ENCODE assay signal across 16 cellular contexts in the genomic region with DNA sequence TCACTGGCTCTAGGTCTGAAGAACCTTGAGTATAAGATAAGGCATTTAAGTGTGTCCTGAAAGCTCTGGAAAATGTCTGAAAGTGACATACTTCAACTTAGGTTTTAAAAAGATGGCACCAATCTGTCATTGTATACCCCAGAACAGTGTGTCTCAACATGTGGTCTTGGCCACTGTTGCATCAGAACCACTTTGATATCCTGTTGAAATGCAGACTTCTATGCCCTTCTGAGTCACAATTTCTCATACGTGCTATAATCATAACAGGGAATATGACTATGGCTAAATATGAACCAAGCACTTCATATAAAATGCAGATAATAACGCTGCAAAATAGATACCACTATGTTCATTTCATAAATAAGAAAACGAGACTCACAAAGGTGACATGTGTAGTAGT.
"Had no signal": no experiment of that assay in that cellular context is flagged by ENCODE, and none has a peak within 500 bp of the region (broad histone marks: within the 10 kb centered on the region; RNA-seq: fewer than 3 reads in every experiment).

No MANE protein-coding gene starts in this region.

- H3K27me3 ChIP-seq: ovary, thyroid gland had no signal

- H3K4me3 Mint-ChIP-seq: activated B cell treated with CpG ODN at 0.5 μM for 24 hours; activated CD8-positive, alpha-beta T cell treated with anti-CD3 and anti-CD28 coated beads for 36 hours had no signal

- H3K36me3 Mint-ChIP-seq: activated naive CD4-positive, alpha-beta T cell treated with anti-CD3 and anti-CD28 coated beads, Interleukin-2, amount 50 U/mL, for 72 hours had no signal

- DNase-seq: activated B cell treated with CpG ODN at 0.5 μM for 24 hours; activated CD4-positive, alpha-beta T cell treated with anti-CD3 and anti-CD28 coated beads for 48 hours; activated CD8-positive, alpha-beta T cell treated with anti-CD3 and anti-CD28 coated beads for 36 hours; activated gamma-delta T cell; activated T-cell treated with anti-CD3 and anti-CD28 coated beads, Interleukin-2, amount 50 U/mL, for 48 hours; amniotic stem cell; central memory CD4-positive, alpha-beta T cell; effector CD8-positive, alpha-beta T cell; left colon; ovary; stimulated activated CD4-positive, alpha-beta T cell treated with anti-CD3 and anti-CD28 coated beads, Interleukin-2, amount 100 ng/mL, for 24 hours; T-helper 2 cell; thyroid gland had no signal

- H3K36me3 ChIP-seq: ovary, thyroid gland had no signal

- H3K4me1 Mint-ChIP-seq: activated B cell treated with CpG ODN at 0.5 μM for 24 hours had no signal

- H3K27ac ChIP-seq: ovary, thyroid gland had no signal

- H3K9me3 ChIP-seq: ovary, thyroid gland had no signal

- H3K27ac Mint-ChIP-seq: activated B cell treated with CpG ODN at 0.5 μM for 24 hours; activated CD8-positive, alpha-beta T cell treated with anti-CD3 and anti-CD28 coated beads for 36 hours; activated naive CD4-positive, alpha-beta T cell treated with anti-CD3 and anti-CD28 coated beads, Interleukin-2, amount 50 U/mL, for 72 hours had no signal

- H3K4me3 ChIP-seq: lung, ovary, thyroid gland had no signal

- ATAC-seq: activated CD8-positive, alpha-beta T cell treated with anti-CD3 and anti-CD28 coated beads for 36 hours; left colon; sciatic nerve had no signal

- H3K9me3 Mint-ChIP-seq: activated CD8-positive, alpha-beta T cell treated with anti-CD3 and anti-CD28 coated beads for 36 hours had no signal
